Comparison of ENCODE assay signal across 10 cellular contexts in genomic region chr16:24645739-24646645, GRCh38.
DNase-seq lines count a peak whose midpoint lies in the region; ATAC-seq and TF ChIP-seq lines count a peak whose summit lies in the region.
"Had no signal": no experiment of that assay in that cellular context is flagged by ENCODE, and none has a peak within 500 bp of the region (broad histone marks: within the 10 kb centered on the region; RNA-seq: fewer than 3 reads in every experiment).

No MANE protein-coding gene starts in this region.

- peak; percentile 99 for DNase-seq in GM04503 (ENCODE audit: low read depth)
- peak; percentile 50 to 56 for DNase-seq in SJCRH30
- peak; percentile 99 for DNase-seq in fibroblast of pulmonary artery (ENCODE audit: low read depth)
- peak; percentile 97 for DNase-seq in retinal pigment epithelial cell (ENCODE audit: low read depth)
- DNase-seq in NCI-H2171 (lab: John Stamatoyannopoulos, UW): no peak
- DNase-seq in hippocampal formation (lab: John Stamatoyannopoulos, UW): no peak
- DNase-seq in iPS-NIHi7 (ENCODE audit: extremely low spot score): no peak
- DNase-seq: activated naive CD8-positive, alpha-beta T cell treated with anti-CD3 and anti-CD28 coated beads, Interleukin-2, amount 10 ng/mL, durations not matched to agents 7 days and 5 days; stimulated activated CD4-positive, alpha-beta T cell treated with anti-CD3 and anti-CD28 coated beads, Interleukin-1b, Interleukin-23, amount 100 ng/mL, for 48 hours had no signal

- no peak for ATAC-seq in HG02623 (IDR thresholded peaks at IDR 0.05; ENCODE audit: unreplicated experiment)

- TF ChIP-seq CTCF in fibroblast of pulmonary artery (IDR thresholded peaks at IDR 0.05; ENCODE audit: low read length, missing control alignments) (no peak), retinal pigment epithelial cell (conservative IDR thresholded peaks at IDR 0.05; ENCODE audit: low read depth, low read length) (no peak)

- no peaks in the 10 kb centered on the region for H3K27me3 ChIP-seq in SJCRH30

- H3K27ac ChIP-seq in SJCRH30: peak overlapping the region; percentile 47

- peaks cover 7% of the 10 kb centered on the region; the same call in 1 of the 2 replicates for H3K4me1 ChIP-seq in SJCRH30

- no peaks in the 10 kb centered on the region for H3K9me3 ChIP-seq in SJCRH30 (replicated peaks)

- H3K36me3 ChIP-seq in SJCRH30: no peaks in the 10 kb centered on the region

- no peak overlapping the region for H3K4me3 ChIP-seq in SJCRH30
- no peak overlapping the region for H3K4me3 ChIP-seq in fibroblast of pulmonary artery (replicated peaks; ENCODE audit: low read depth, low read length)
- no peak overlapping the region for H3K4me3 ChIP-seq in retinal pigment epithelial cell (ENCODE audit: low read length)

Comparison
In these comparisons a context has a peak if more than half of its experiments do, and no peak if none do; other contexts are left out.
1. DNase-seq: peak in GM04503 (single experiment), SJCRH30 (2 of 2), fibroblast of pulmonary artery (single experiment) and retinal pigment epithelial cell (single experiment); none in NCI-H2171 (single experiment), hippocampal formation (0 of 2) and iPS-NIHi7 (single experiment).